Comparison of ENCODE assay signal across 23 cellular contexts in genomic region chr7:4234886-4235285, GRCh38.
"Had no signal": no experiment of that assay in that cellular context is flagged by ENCODE, and none has a peak within 500 bp of the region (broad histone marks: within the 10 kb centered on the region; RNA-seq: fewer than 3 reads in every experiment).

No MANE protein-coding gene starts in this region.

- H3K9me3 Mint-ChIP-seq: dendritic cell treated with granulocyte-macrophage colony-stimulating factor and Interleukin-4, amounts not matched to agents 40 ng/mL and 50 ng/mL, for 4 days; effector memory CD8-positive, alpha-beta T cell; endodermal cell had no signal

- H3K27me3 Mint-ChIP-seq: dendritic cell treated with granulocyte-macrophage colony-stimulating factor and Interleukin-4, amounts not matched to agents 40 ng/mL and 50 ng/mL, for 4 days had no signal

- H3K4me3 ChIP-seq: colonic mucosa, esophagus squamous epithelium, gastrocnemius medialis, heart right ventricle, left lung, lower lobe of right lung had no signal

- H3K27ac ChIP-seq: colonic mucosa, epithelial cell of prostate, esophagus squamous epithelium, gastrocnemius medialis, heart right ventricle, left lung, lower lobe of right lung had no signal

- H3K36me3 ChIP-seq: colonic mucosa, esophagus squamous epithelium, gastrocnemius medialis, heart right ventricle, left lung, lower lobe of right lung had no signal

- H3K27me3 ChIP-seq: colonic mucosa, esophagus squamous epithelium, gastrocnemius medialis, heart right ventricle, left lung had no signal

- H3K27ac Mint-ChIP-seq: dendritic cell treated with granulocyte-macrophage colony-stimulating factor and Interleukin-4, amounts not matched to agents 40 ng/mL and 50 ng/mL, for 4 days; effector memory CD8-positive, alpha-beta T cell; endodermal cell had no signal

- DNase-seq: cerebellar nuclear complex; colonic mucosa; cortex of kidney; effector CD8-positive, alpha-beta T cell; effector memory CD8-positive, alpha-beta T cell; endodermal cell; erythroblast; esophagus squamous epithelium; foreskin fibroblast; foreskin melanocyte; gastrocnemius medialis; glutamatergic neuron; heart right ventricle; hypothalamus; left cardiac atrium; left lung; left ventricle myocardium superior; lower lobe of right lung; mesenchymal stem cell; midbrain had no signal

- H3K4me1 ChIP-seq: colonic mucosa, esophagus squamous epithelium, gastrocnemius medialis, heart right ventricle, left lung, lower lobe of right lung had no signal

- H3K4me3 Mint-ChIP-seq: dendritic cell treated with granulocyte-macrophage colony-stimulating factor and Interleukin-4, amounts not matched to agents 40 ng/mL and 50 ng/mL, for 4 days; effector memory CD8-positive, alpha-beta T cell; endodermal cell had no signal

- ATAC-seq: effector memory CD8-positive, alpha-beta T cell; esophagus mucosa; gastrocnemius medialis; heart right ventricle; left cardiac atrium; left lung; left ventricle myocardium superior; lower lobe of right lung had no signal

- H3K9me3 ChIP-seq: colonic mucosa, esophagus squamous epithelium, gastrocnemius medialis, heart right ventricle, left lung, lower lobe of right lung had no signal
